Comparison of ENCODE assay signal across 33 cellular contexts in genomic region chr9:78400496-78400895, GRCh38.
"Had no signal": no experiment of that assay in that cellular context is flagged by ENCODE, and none has a peak within 500 bp of the region (broad histone marks: within the 10 kb centered on the region; RNA-seq: fewer than 3 reads in every experiment).

No MANE protein-coding gene starts in this region.

- H3K36me3 ChIP-seq: adrenal gland, brain microvascular endothelial cell, breast epithelium had no signal

- H3K27ac ChIP-seq: adrenal gland, body of pancreas, brain microvascular endothelial cell, breast epithelium, VCaP had no signal

- H3K9me3 ChIP-seq: adrenal gland, body of pancreas, breast epithelium had no signal

- ATAC-seq: activated CD8-positive, alpha-beta T cell treated with anti-CD3 and anti-CD28 coated beads for 36 hours; activated naive CD4-positive, alpha-beta T cell treated with anti-CD3 and anti-CD28 coated beads, Interleukin-2, amount 50 U/mL, for 72 hours; activated T-cell treated with anti-CD3 and anti-CD28 coated beads, Interleukin-2, amount 50 U/mL, for 4 hours; activated T-cell treated with anti-CD3 and anti-CD28 coated beads, Interleukin-2, amount 50 U/mL, for 72 hours; activated T-helper 17 cell treated with anti-CD3 and anti-CD28 coated beads, Interleukin-2, amount 50 U/mL, for 72 hours; body of pancreas had no signal

- H3K27me3 ChIP-seq: adrenal gland, body of pancreas, brain microvascular endothelial cell had no signal

- DNase-seq: activated B cell treated with CpG ODN at 0.5 μM for 24 hours; activated CD4-positive, alpha-beta memory T cell treated with anti-CD3 and anti-CD28 coated beads for 36 hours; activated CD4-positive, alpha-beta T cell treated with anti-CD3 and anti-CD28 coated beads for 4 hours; activated CD4-positive, alpha-beta T cell treated with anti-CD3 and anti-CD28 coated beads, Interleukin-2, amount 10 ng/mL, durations not matched to agents 24 days and 14 days; activated CD4-positive, alpha-beta T cell treated with anti-CD3 and anti-CD28 coated beads, Interleukin-2, amount 50 U/mL, for 1 hour; activated CD4-positive, alpha-beta T cell treated with anti-CD3 and anti-CD28 coated beads, Interleukin-2, amount 50 U/mL, for 4 hours; activated CD4-positive, CD25-positive, alpha-beta regulatory T cell treated with anti-CD3 and anti-CD28 coated beads, Interleukin-2, amount 50 U/mL, for 72 hours; activated CD8-positive, alpha-beta memory T cell treated with anti-CD3 and anti-CD28 coated beads, Interleukin-2, amount 50 U/mL, for 4 hours; activated CD8-positive, alpha-beta T cell treated with anti-CD3 and anti-CD28 coated beads for 36 hours; activated effector memory CD4-positive, alpha-beta T cell treated with anti-CD3 and anti-CD28 coated beads, Interleukin-2, amount 50 U/mL, for 16 hours; activated gamma-delta T cell treated with Interleukin-2 at 50 U/mL for 16 hours; activated naive CD4-positive, alpha-beta T cell; activated naive CD4-positive, alpha-beta T cell treated with anti-CD3 and anti-CD28 coated beads for 36 hours; activated naive CD4-positive, alpha-beta T cell treated with anti-CD3 and anti-CD28 coated beads, Interleukin-2, amount 50 U/mL, for 16 hours; activated naive CD8-positive, alpha-beta T cell treated with anti-CD3 and anti-CD28 coated beads for 36 hours; activated T-cell treated with anti-CD3 and anti-CD28 coated beads for 4 hours; activated T-cell treated with anti-CD3 and anti-CD28 coated beads, Interleukin-2, amount 50 U/mL, for 1 hour; activated T-cell treated with anti-CD3 and anti-CD28 coated beads, Interleukin-2, amount 50 U/mL, for 4 hours; activated T-cell treated with anti-CD3 and anti-CD28 coated beads, Interleukin-2, amount 50 U/mL, for 72 hours; adrenal gland; amniotic stem cell; aorta; body of pancreas; brain microvascular endothelial cell; central memory CD4-positive, alpha-beta T cell; T-helper 2 cell; T-helper 9 cell had no signal

- H3K4me1 ChIP-seq: adrenal gland, body of pancreas, breast epithelium had no signal

- H3K4me3 ChIP-seq: adrenal gland, body of pancreas, breast epithelium had no signal

- FAIRE-seq: astrocyte, TTC549 had no signal
